ENCODE assay signal across 20 cellular contexts in the genomic region with DNA sequence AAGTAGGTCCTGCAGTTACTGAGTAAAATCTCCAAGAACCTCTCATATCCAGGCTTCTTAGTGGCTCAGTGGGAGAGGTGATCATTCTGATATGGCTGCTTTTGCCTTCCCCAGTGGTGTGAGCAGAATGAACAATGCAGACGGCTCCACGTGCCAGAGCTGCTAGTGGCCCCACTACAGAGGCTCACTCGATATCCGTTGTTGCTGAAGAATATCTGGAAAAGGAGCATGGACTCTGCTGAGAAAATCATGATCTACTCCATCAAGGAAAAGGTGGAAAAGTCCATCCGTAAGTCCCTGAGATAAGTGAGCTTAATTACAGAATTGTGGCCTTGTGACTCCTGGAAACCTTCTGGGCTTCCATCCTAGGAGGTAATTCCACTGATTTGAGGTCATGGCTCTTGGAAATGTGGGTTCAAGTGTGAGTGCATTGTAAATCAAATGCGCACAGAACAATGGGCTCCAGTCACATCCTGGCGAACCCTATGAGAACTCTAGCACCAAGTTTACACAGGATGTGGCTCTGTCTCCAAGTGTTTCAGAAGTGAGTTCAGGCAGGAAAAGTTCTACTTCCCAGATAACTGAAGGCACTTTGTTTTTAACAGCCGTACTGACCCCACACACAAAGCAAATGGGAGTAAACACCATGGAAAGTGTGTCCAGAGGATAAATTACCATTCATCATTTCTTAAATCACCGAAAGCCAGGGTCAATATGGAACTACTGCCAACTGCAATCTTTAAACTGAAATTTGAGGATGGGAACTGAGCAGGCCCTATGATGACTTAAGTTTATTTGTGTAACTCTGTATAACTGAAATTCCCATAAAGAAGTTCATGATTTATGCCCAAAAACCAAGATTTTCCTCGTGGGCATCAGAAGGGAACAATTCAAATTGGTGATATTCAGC. TPM values are rescaled to one million over a fixed set of nuclear protein-coding genes. Genes with fewer than 3 reads are reported as not detected.
DNase-seq lines count a peak whose midpoint lies in the region; TF ChIP-seq lines count a peak whose summit lies in the region.
"Had no signal": no experiment of that assay in that cellular context is flagged by ENCODE, and none has a peak within 500 bp of the region (broad histone marks: within the 10 kb centered on the region; RNA-seq: fewer than 3 reads in every experiment).

No MANE protein-coding gene starts in this region.

- no peak overlapping the region for H3K4me2 ChIP-seq in mesenchymal stem cell (ENCODE audit: low read length, poor library complexity, severe bottlenecking)
- H3K4me2 ChIP-seq: neural progenitor cell had no signal

- no peak overlapping the region for H3K23ac ChIP-seq in mesenchymal stem cell (ENCODE audit: low read length in 2 of 2)

- no peak overlapping the region for H2BK120ac ChIP-seq in mesenchymal stem cell (ENCODE audit: low read depth, low read length)

- no peak for TF ChIP-seq CTCF in fibroblast of the aortic adventitia (IDR thresholded peaks at IDR 0.05; ENCODE audit: insufficient read depth, low read length)

- H3K27ac ChIP-seq in mesenchymal stem cell (ENCODE audit: low read length, poor library complexity, severe bottlenecking), result no peak overlapping the region
- H3K27ac ChIP-seq: neural progenitor cell had no signal

- no peak overlapping the region for H2BK15ac ChIP-seq in mesenchymal stem cell (ENCODE audit: low read depth, poor library complexity, severe bottlenecking)

- H3K18ac ChIP-seq in mesenchymal stem cell (ENCODE audit: low read depth in 1 of 2, low read length in 2 of 2), result no peak overlapping the region

- H3K4me3 ChIP-seq in fibroblast of the aortic adventitia (ENCODE audit: low read depth, low read length), result no peak overlapping the region
- H3K4me3 ChIP-seq in mesenchymal stem cell (ENCODE audit: insufficient read depth in 1 of 2, low read depth in 1 of 2, low read length in 2 of 2), result no peak overlapping the region
- H3K4me3 ChIP-seq: neural progenitor cell, sigmoid colon had no signal

- H2AK5ac ChIP-seq in mesenchymal stem cell (ENCODE audit: low read length, severe bottlenecking), result no peak overlapping the region

- no peaks in the 10 kb centered on the region for H3K27me3 ChIP-seq in mesenchymal stem cell (ENCODE audit: control insufficient read depth in 1 of 2, insufficient read depth in 1 of 2, low read length in 2 of 2)
- H3K27me3 ChIP-seq: neural progenitor cell, sigmoid colon had no signal

- no peak overlapping the region for H3K4ac ChIP-seq in mesenchymal stem cell (ENCODE audit: low read depth in 1 of 2, low read length in 2 of 2)

- no peaks in the 10 kb centered on the region for H3K4me1 ChIP-seq in mesenchymal stem cell (ENCODE audit: control insufficient read depth, insufficient read depth, low read depth, low read length)
- H3K4me1 ChIP-seq: neural progenitor cell, sigmoid colon had no signal

- WGBS in mesenchymal stem cell, result 77% methylated on average over 8 of the region's 10 CpGs

- no peaks in the 10 kb centered on the region for H3K9me3 ChIP-seq in mesenchymal stem cell (ENCODE audit: control insufficient read depth, low read length)
- H3K9me3 ChIP-seq: sigmoid colon had no signal

- in situ Hi-C loops in SK-MEL-5 (cut with HindIII; ENCODE audit: low pct_unique_long_range_greater_than_20kb, low sequenced_read_pairs), result no loop called here

- no peaks in the 10 kb centered on the region for H3K36me3 ChIP-seq in mesenchymal stem cell (ENCODE audit: control insufficient read depth in 1 of 2, insufficient read depth in 2 of 2, low read depth in 1 of 2, low read length in 2 of 2)
- H3K36me3 ChIP-seq: neural progenitor cell, sigmoid colon had no signal

- H4K91ac ChIP-seq in mesenchymal stem cell (ENCODE audit: low read length), result no peak overlapping the region

- peak overlapping the region; percentile 11 for H2AFZ ChIP-seq in mesenchymal stem cell (ENCODE audit: low read depth, low read length)
- H2AFZ ChIP-seq: neural progenitor cell had no signal

- H2BK5ac ChIP-seq in mesenchymal stem cell (ENCODE audit: low read depth, low read length, poor library complexity, severe bottlenecking), result no peak overlapping the region

- no peak overlapping the region for H3K9ac ChIP-seq in mesenchymal stem cell (ENCODE audit: low read length)
- H3K9ac ChIP-seq: neural progenitor cell had no signal

- peak; percentile 38 for DNase-seq in COLO829 (ENCODE audit: low spot score)
- DNase-seq in SK-MEL-5 (ENCODE audit: low read depth, low spot score), result peak; percentile 76
- peak; percentile 28 for DNase-seq in fibroblast of the aortic adventitia (ENCODE audit: low read depth)
- DNase-seq in mesenchymal stem cell, result no peak
- DNase-seq in CD1c-positive myeloid dendritic cell (ENCODE audit: extremely low spot score), result no peak
- DNase-seq in medulla oblongata (ENCODE audit: extremely low spot score), result no peak
- no peak for DNase-seq in NCI-H82 (lab: John Stamatoyannopoulos, UW)
- no peak for DNase-seq in ureter (ENCODE audit: low spot score)
- DNase-seq: activated CD4-positive, alpha-beta memory T cell treated with anti-CD3 and anti-CD28 coated beads for 36 hours; activated T-cell treated with anti-CD3 and anti-CD28 coated beads, Interleukin-2, amount 50 U/mL, for 72 hours; CD4-positive, alpha-beta T cell; effector CD4-positive, alpha-beta T cell; foreskin fibroblast; KG1; NCI-H2081; sigmoid colon; stimulated activated CD4-positive, alpha-beta T cell treated with anti-CD3 and anti-CD28 coated beads, Interleukin-4, amount 100 ng/mL, for 1 hour; substantia nigra had no signal

- H2BK12ac ChIP-seq in mesenchymal stem cell (ENCODE audit: low read length in 2 of 2), result no peak overlapping the region

- no peak overlapping the region for H3K14ac ChIP-seq in mesenchymal stem cell (ENCODE audit: low read length in 2 of 2)

- no peak overlapping the region for H4K8ac ChIP-seq in mesenchymal stem cell (ENCODE audit: low read length)

- H3K79me1 ChIP-seq in mesenchymal stem cell (replicated peaks; ENCODE audit: low read length, poor library complexity, severe bottlenecking), result no peaks in the 10 kb centered on the region

RNA-seq across cellular contexts. Expression of gene PLEKHG7, which starts 51.4 kb away (rescaled TPM):
- not detected in 2 replicates for total RNA-seq in SK-MEL-5 (2014; rRNA removed; shearing (Covaris generic))
- not detected in 2 replicates for polyA plus RNA-seq in SK-MEL-5 (2015; cell fraction: cytosol; rRNA removed)
- not detected in 2 replicates for polyA plus RNA-seq in SK-MEL-5 (2015; cell fraction: nucleus; rRNA removed)
- total RNA-seq in fibroblast of the aortic adventitia (ENCODE audit: low replicate concordance), result not detected in 2 replicates
- polyA plus RNA-seq in mesenchymal stem cell (2013, experiment 1 of 2), result not detected
- polyA plus RNA-seq in mesenchymal stem cell (2013, experiment 2 of 2), result not detected
- 4.2 TPM for total RNA-seq in ureter
- total RNA-seq: activated CD4-positive, alpha-beta memory T cell treated with anti-CD3 and anti-CD28 coated beads for 36 hours; activated naive CD4-positive, alpha-beta T cell treated with anti-CD3 and anti-CD28 coated beads, Interleukin-2, amount 50 U/mL, for 72 hours; activated T-cell treated with anti-CD3 and anti-CD28 coated beads, Interleukin-2, amount 50 U/mL, for 72 hours; CD4-positive, alpha-beta T cell had no signal

Comparison
In these comparisons a context has a peak if more than half of its experiments do, and no peak if none do; other contexts are left out.
1. DNase-seq: peak in COLO829 (single experiment), SK-MEL-5 (single experiment) and fibroblast of the aortic adventitia (single experiment); none in mesenchymal stem cell (single experiment), CD1c-positive myeloid dendritic cell (single experiment), medulla oblongata (single experiment), NCI-H82 (single experiment) and ureter (single experiment).